Comparison of ENCODE assay signal across 19 cellular contexts in genomic region chr3:120646771-120647449, GRCh38. TPM values are rescaled to one million over a fixed set of nuclear protein-coding genes. Genes with fewer than 3 reads are reported as not detected.
"Had no signal": no experiment of that assay in that cellular context is flagged by ENCODE, and none has a peak within 500 bp of the region (broad histone marks: within the 10 kb centered on the region; RNA-seq: fewer than 3 reads in every experiment).

No MANE protein-coding gene starts in this region.

- ATAC-seq: activated T-helper 17 cell treated with anti-CD3 and anti-CD28 coated beads, Interleukin-2, amount 50 U/mL, for 72 hours; gastrocnemius medialis; lower lobe of right lung; naive thymus-derived CD8-positive, alpha-beta T cell; stimulated activated naive CD8-positive, alpha-beta T cell treated with anti-CD3 and anti-CD28 coated beads, Interleukin-15, Interleukin-2, amounts not matched to agents 100 U/mL and 50 U/mL, for 24 hours; WTC11 had no signal

- H3K36me3 ChIP-seq: gastrocnemius medialis, lower lobe of right lung, sigmoid colon, thoracic aorta had no signal

- H3K9me3 ChIP-seq: gastrocnemius medialis, lower lobe of right lung, sigmoid colon, thoracic aorta had no signal

- H3K27ac ChIP-seq: coronary artery, gastrocnemius medialis, lower lobe of right lung, sigmoid colon, thoracic aorta had no signal

- H3K27me3 ChIP-seq: gastrocnemius medialis, sigmoid colon had no signal

- DNase-seq: activated CD4-positive, alpha-beta T cell treated with anti-CD3 and anti-CD28 coated beads, Interleukin-2, amount 10 ng/mL, durations not matched to agents 7 days and 5 days; activated CD8-positive, alpha-beta memory T cell treated with anti-CD3 and anti-CD28 coated beads for 24 hours; activated naive CD4-positive, alpha-beta T cell treated with anti-CD3 and anti-CD28 coated beads for 36 hours; activated T-cell treated with anti-CD3 and anti-CD28 coated beads for 4 hours; effector CD8-positive, alpha-beta T cell; gastrocnemius medialis; kidney; lower lobe of right lung; midbrain; naive thymus-derived CD8-positive, alpha-beta T cell; sigmoid colon; stimulated activated CD4-positive, alpha-beta T cell treated with anti-CD3 and anti-CD28 coated beads, Interleukin-4, amount 100 ng/mL, for 1 hour; stimulated activated CD8-positive, alpha-beta memory T cell treated with anti-CD3 and anti-CD28 coated beads, Interleukin-4, amount 100 ng/mL, for 48 hours; stimulated activated naive CD8-positive, alpha-beta T cell treated with anti-CD3 and anti-CD28 coated beads, Interleukin-15, Interleukin-2, amounts not matched to agents 100 U/mL and 50 U/mL, for 24 hours had no signal

- H3K4me1 ChIP-seq: gastrocnemius medialis, lower lobe of right lung had no signal

- H3K4me3 ChIP-seq: coronary artery, gastrocnemius medialis, lower lobe of right lung, sigmoid colon, thoracic aorta had no signal

RNA-seq across cellular contexts. Expression of gene HGD, which starts 35.1 kb away (rescaled TPM):
- total RNA-seq: activated naive CD4-positive, alpha-beta T cell treated with anti-CD3 and anti-CD28 coated beads for 36 hours; urinary bladder had no signal
- polyA plus RNA-seq: naive thymus-derived CD8-positive, alpha-beta T cell had no signal
